In the genomic region with DNA sequence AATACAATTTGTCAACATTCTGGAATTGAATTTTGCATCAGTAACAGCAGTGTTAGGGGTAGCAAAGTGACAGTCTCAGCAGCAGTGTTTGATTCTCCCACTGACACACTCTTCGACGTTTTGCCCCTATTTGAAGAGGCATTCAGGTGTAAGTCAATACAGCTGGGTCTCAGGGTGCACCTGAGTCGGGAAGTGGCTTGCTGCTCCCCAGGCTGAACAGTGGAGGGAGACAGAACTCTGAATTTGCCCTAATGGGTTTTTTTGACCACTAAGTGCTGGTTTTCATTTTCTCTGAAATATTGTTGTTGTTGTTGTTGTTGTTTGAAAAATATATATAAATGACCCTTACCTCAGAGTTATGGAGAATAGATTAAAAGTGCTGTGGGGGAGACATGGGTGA, we compare ENCODE assay signal across 22 cellular contexts.
DNase-seq lines count a peak whose midpoint lies in the region; ATAC-seq, FAIRE-seq and TF ChIP-seq lines count a peak whose summit lies in the region.
"Had no signal": no experiment of that assay in that cellular context is flagged by ENCODE, and none has a peak within 500 bp of the region (broad histone marks: within the 10 kb centered on the region; RNA-seq: fewer than 3 reads in every experiment).

No MANE protein-coding gene starts in this region.

- no peaks in the 10 kb centered on the region for H3K36me3 Mint-ChIP-seq in activated naive CD4-positive, alpha-beta T cell treated with anti-CD3 and anti-CD28 coated beads, Interleukin-2, amount 10 ng/mL, durations not matched to agents 7 days and 5 days
- H3K36me3 Mint-ChIP-seq in chondrocyte (ENCODE audit: low read depth) = no peaks in the 10 kb centered on the region

- H3K4me3 Mint-ChIP-seq in activated naive CD4-positive, alpha-beta T cell treated with anti-CD3 and anti-CD28 coated beads, Interleukin-2, amount 10 ng/mL, durations not matched to agents 7 days and 5 days = no peak overlapping the region
- H3K4me3 Mint-ChIP-seq in chondrocyte (ENCODE audit: unreplicated experiment) = no peak overlapping the region

- peak; percentile 67 for ATAC-seq in GM19351 (IDR thresholded peaks at IDR 0.05; ENCODE audit: unreplicated experiment)
- no peak for ATAC-seq in stimulated activated naive CD8-positive, alpha-beta T cell treated with anti-CD3 and anti-CD28 coated beads, Interleukin-15, Interleukin-2, amounts not matched to agents 100 U/mL and 50 U/mL, for 24 hours

- H3K36me3 ChIP-seq in iPS DF 6.9 (ENCODE audit: control insufficient read depth, insufficient read depth, low read length) = no peaks in the 10 kb centered on the region
- H3K36me3 ChIP-seq: ascending aorta, BE2C, esophagus squamous epithelium, sigmoid colon, thyroid gland had no signal

- H3K27ac ChIP-seq in iPS DF 6.9 (ENCODE audit: low read length) = no peak overlapping the region
- H3K27ac ChIP-seq: ascending aorta, esophagus squamous epithelium, sigmoid colon, thyroid gland had no signal

- H3K4me3 ChIP-seq in GM12864 (ENCODE audit: low read depth, low read length) = no peak overlapping the region
- no peak overlapping the region for H3K4me3 ChIP-seq in iPS DF 6.9 (ENCODE audit: low read length)
- H3K4me3 ChIP-seq: ascending aorta, esophagus squamous epithelium, sigmoid colon, thyroid gland had no signal

- no peaks in the 10 kb centered on the region for H3K4me1 Mint-ChIP-seq in activated naive CD4-positive, alpha-beta T cell treated with anti-CD3 and anti-CD28 coated beads, Interleukin-2, amount 10 ng/mL, durations not matched to agents 7 days and 5 days
- H3K4me1 Mint-ChIP-seq in chondrocyte (ENCODE audit: low read depth) = no peaks in the 10 kb centered on the region

- no peak for DNase-seq in GM12864 (ENCODE audit: low read depth)
- DNase-seq in NCI-H774 (lab: John Stamatoyannopoulos, UW) = peak; percentile 52
- DNase-seq in iPS DF 6.9 (ENCODE audit: low read depth, low spot score) = peak; percentile 11
- no peak for DNase-seq in urothelium cell line (ENCODE audit: low spot score)
- DNase-seq in stimulated activated naive CD8-positive, alpha-beta T cell treated with anti-CD3 and anti-CD28 coated beads, Interleukin-15, Interleukin-2, amounts not matched to agents 100 U/mL and 50 U/mL, for 24 hours = no peak
- DNase-seq in activated naive CD4-positive, alpha-beta T cell treated with anti-CD3 and anti-CD28 coated beads, Interleukin-2, amount 10 ng/mL, durations not matched to agents 7 days and 5 days = no peak
- no peak for DNase-seq in chondrocyte (ENCODE audit: low spot score)
- DNase-seq: activated CD4-positive, CD25-positive, alpha-beta regulatory T cell treated with anti-CD3 and anti-CD28 coated beads, Interleukin-2, amount 50 U/mL, for 72 hours; BE2C; dermis blood vessel endothelial cell; esophagus squamous epithelium; glutamatergic neuron; midbrain; NCI-H82; sigmoid colon; stimulated activated CD4-positive, alpha-beta T cell treated with anti-CD3 and anti-CD28 coated beads, Interleukin-2, amount 100 ng/mL, for 48 hours; stimulated activated CD8-positive, alpha-beta memory T cell treated with anti-CD3 and anti-CD28 coated beads, Interleukin-4, amount 100 ng/mL, for 48 hours; T-helper 2 cell; thyroid gland had no signal

- no peak for FAIRE-seq in urothelium cell line (lab: Jason Lieb, UNC)
- FAIRE-seq: keratinocyte had no signal

- TF ChIP-seq CTCF in GM12864 (IDR thresholded peaks at IDR 0.05; ENCODE audit: low read depth, low read length, missing control alignments) (peak; percentile 30), chondrocyte (IDR thresholded peaks at IDR 0.05) (no peak)

- no peaks in the 10 kb centered on the region for H3K9me3 ChIP-seq in iPS DF 6.9 (ENCODE audit: control insufficient read depth, insufficient read depth, low read length)
- H3K9me3 ChIP-seq: ascending aorta, BE2C, esophagus squamous epithelium, sigmoid colon, thyroid gland had no signal

- H3K27me3 ChIP-seq in iPS DF 6.9 (ENCODE audit: control insufficient read depth, insufficient read depth, low read length) = no peaks in the 10 kb centered on the region
- H3K27me3 ChIP-seq: ascending aorta, BE2C, esophagus squamous epithelium, sigmoid colon, thyroid gland had no signal

- CTCF ChIA-PET in activated naive CD4-positive, alpha-beta T cell treated with anti-CD3 and anti-CD28 coated beads, Interleukin-2, amount 10 ng/mL, durations not matched to agents 7 days and 5 days (lab: Charles Lee) = no interaction called here

- no peak overlapping the region for H3K27ac Mint-ChIP-seq in activated naive CD4-positive, alpha-beta T cell treated with anti-CD3 and anti-CD28 coated beads, Interleukin-2, amount 10 ng/mL, durations not matched to agents 7 days and 5 days
- no peak overlapping the region for H3K27ac Mint-ChIP-seq in chondrocyte (ENCODE audit: unreplicated experiment)

- no peaks in the 10 kb centered on the region for H3K4me1 ChIP-seq in iPS DF 6.9 (ENCODE audit: control insufficient read depth, insufficient read depth, low read length)
- H3K4me1 ChIP-seq: ascending aorta, BE2C, esophagus squamous epithelium, sigmoid colon, thyroid gland had no signal

- peaks cover 3% of the 10 kb centered on the region for H3K27me3 Mint-ChIP-seq in activated naive CD4-positive, alpha-beta T cell treated with anti-CD3 and anti-CD28 coated beads, Interleukin-2, amount 10 ng/mL, durations not matched to agents 7 days and 5 days
- peaks cover 8% of the 10 kb centered on the region for H3K27me3 Mint-ChIP-seq in chondrocyte (ENCODE audit: low read depth)

- no peaks in the 10 kb centered on the region for H3K9me3 Mint-ChIP-seq in activated naive CD4-positive, alpha-beta T cell treated with anti-CD3 and anti-CD28 coated beads, Interleukin-2, amount 10 ng/mL, durations not matched to agents 7 days and 5 days
- H3K9me3 Mint-ChIP-seq in chondrocyte (ENCODE audit: low read depth) = no peaks in the 10 kb centered on the region

- WGBS in iPS DF 6.9 (ENCODE audit: insufficient coverage, insufficient read length) = no CpG with 5 or more reads among the region's 3 CpGs

Comparison
In these comparisons a context has a peak if more than half of its experiments do, and no peak if none do; other contexts are left out.
1. DNase-seq: peak in NCI-H774 (single experiment) and iPS DF 6.9 (single experiment); none in GM12864 (single experiment), urothelium cell line (single experiment), stimulated activated naive CD8-positive, alpha-beta T cell treated with anti-CD3 and anti-CD28 coated beads, Interleukin-15, Interleukin-2, amounts not matched to agents 100 U/mL and 50 U/mL, for 24 hours (single experiment), activated naive CD4-positive, alpha-beta T cell treated with anti-CD3 and anti-CD28 coated beads, Interleukin-2, amount 10 ng/mL, durations not matched to agents 7 days and 5 days (single experiment) and chondrocyte (single experiment).